1 cellular context compared by ENCODE assay signal in genomic region chr2:29426354-29426753, GRCh38.
TF ChIP-seq lines count a peak whose summit lies in the region.

No MANE protein-coding gene starts in this region.

TF ChIP-seq in IMR-90, 13 proteins besides CTCF, POLR2A, EP300 and RAD21 (continued from another document):
- no peak for TF ChIP-seq BHLHE40 (IDR thresholded peaks at IDR 0.05; ENCODE audit: low read depth, low read length)
